In the genomic region with DNA sequence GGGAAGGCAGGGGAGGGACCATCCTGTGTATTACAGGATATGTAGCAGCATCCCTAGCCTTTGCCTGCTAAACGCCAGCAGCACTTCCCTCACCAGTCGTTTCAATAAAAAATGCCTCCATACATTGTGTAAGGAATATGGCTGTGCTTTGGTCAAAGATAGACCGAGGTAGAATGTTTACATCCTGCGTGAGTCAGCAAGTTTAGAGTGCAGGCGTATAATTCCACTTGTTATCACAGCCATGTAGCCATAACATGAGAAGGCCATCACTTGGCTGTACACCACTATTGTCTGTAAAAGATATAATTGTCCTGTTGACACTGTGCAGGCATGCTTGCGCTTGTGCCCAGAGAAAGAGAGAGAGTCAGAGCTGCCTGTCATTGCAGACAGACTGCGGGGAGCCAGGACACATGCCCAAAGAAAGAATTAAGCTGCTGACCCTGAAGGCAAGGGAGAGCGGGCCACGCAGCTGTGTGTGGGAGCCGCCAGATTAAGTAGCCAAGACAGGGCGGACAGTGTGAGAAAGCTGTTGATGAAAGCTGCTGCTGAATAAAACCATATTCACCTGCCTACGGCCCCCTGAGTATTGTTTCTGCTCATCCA, we compare ENCODE assay signal across 14 cellular contexts.
A peak's percentile ranks its signal among the peaks of the same experiment; 100 is the strongest.
DNase-seq lines count a peak whose midpoint lies in the region; ATAC-seq and TF ChIP-seq lines count a peak whose summit lies in the region.
"Had no signal": no experiment of that assay in that cellular context is flagged by ENCODE, and none has a peak within 500 bp of the region (broad histone marks: within the 10 kb centered on the region; RNA-seq: fewer than 3 reads in every experiment).

No MANE protein-coding gene starts in this region.

- H4K20me1 ChIP-seq in osteoblast (ENCODE audit: insufficient read depth, low read length) = no peaks in the 10 kb centered on the region

- no peak for TF ChIP-seq POLR2A in sigmoid colon (IDR thresholded peaks at IDR 0.05)

- H2AFZ ChIP-seq in osteoblast (ENCODE audit: low read length) = no peak overlapping the region
- H2AFZ ChIP-seq: hepatocyte had no signal

- H3K36me3 ChIP-seq in left ventricle myocardium inferior = no peaks in the 10 kb centered on the region
- no peaks in the 10 kb centered on the region for H3K36me3 ChIP-seq in sigmoid colon
- H3K36me3 ChIP-seq in osteoblast (ENCODE audit: insufficient read depth, low read length) = no peaks in the 10 kb centered on the region
- H3K36me3 ChIP-seq: BE2C had no signal

- intact Hi-C loops in left ventricle myocardium inferior (cut with micrococcal nuclease) = no loop called here
- intact Hi-C loops in sigmoid colon (cut with DNase I) = no loop called here

- H3K4me1 ChIP-seq in left ventricle myocardium inferior (peaks cover 44% of the 10 kb centered on the region), sigmoid colon (peaks cover 0 to 29% (median 27%) of the 10 kb centered on the region in 4 donors), foreskin keratinocyte (no peaks in the 10 kb centered on the region), osteoblast (ENCODE audit: insufficient read depth, low read length) (no peaks in the 10 kb centered on the region)
- H3K4me1 ChIP-seq: BE2C, Peyer's patch had no signal

- no peak for ATAC-seq in foreskin keratinocyte

- TF ChIP-seq CTCF in left ventricle myocardium inferior (IDR thresholded peaks at IDR 0.05; ENCODE audit: borderline replicate concordance) = no peak
- TF ChIP-seq CTCF in sigmoid colon (IDR thresholded peaks at IDR 0.05) = no peak
- TF ChIP-seq CTCF in foreskin keratinocyte (conservative IDR thresholded peaks at IDR 0.05) = no peak
- no peak for TF ChIP-seq CTCF in osteoblast (IDR thresholded peaks at IDR 0.05; ENCODE audit: extremely low read depth, low read depth, low read length)

- H3K4me2 ChIP-seq in osteoblast (ENCODE audit: insufficient read depth, low read length) = no peak overlapping the region
- H3K4me2 ChIP-seq: hepatocyte, KMS-11 had no signal

- H3K9me3 ChIP-seq in left ventricle myocardium inferior (replicated peaks) = peaks cover 5% of the 10 kb centered on the region
- no peaks in the 10 kb centered on the region for H3K9me3 ChIP-seq in sigmoid colon
- no peaks in the 10 kb centered on the region for H3K9me3 ChIP-seq in osteoblast (ENCODE audit: low read depth, low read length)
- H3K9me3 ChIP-seq: BE2C, Peyer's patch had no signal

- DNase-seq in NCI-H146 treated with DMSO at 0.1 percent for 48 hours (lab: John Stamatoyannopoulos, UW; ENCODE audit: unreplicated experiment) (peak; percentile 91), NCI-H748 treated with DMSO at 0.1 percent for 48 hours (lab: John Stamatoyannopoulos, UW) (peak; percentile 61), left ventricle myocardium inferior (peak; percentile 42), sigmoid colon (peak; percentile 75), foreskin keratinocyte (no peak), osteoblast (ENCODE audit: insufficient read length, low spot score, missing footprints) (no peak)
- DNase-seq in activated naive CD4-positive, alpha-beta T cell (lab: John Stamatoyannopoulos, UW) = no peak
- DNase-seq: BE2C, NCI-H1436, NCI-H526, Peyer's patch had no signal

- H3K27ac ChIP-seq in left ventricle myocardium inferior (replicated peaks) (peak overlapping the region; percentile 82), sigmoid colon (peak overlapping the region in 2 of 4 donors; percentile 43 to 51), foreskin keratinocyte (no peak overlapping the region), osteoblast (ENCODE audit: low read depth, low read length) (no peak overlapping the region)
- H3K27ac ChIP-seq: hepatocyte, HL-60, KMS-11, Peyer's patch had no signal

- H3K4me3 ChIP-seq in left ventricle myocardium inferior (no peak overlapping the region), sigmoid colon (no peak overlapping the region), osteoblast (ENCODE audit: insufficient read depth, low read length) (no peak overlapping the region)
- H3K4me3 ChIP-seq: hepatocyte, Peyer's patch had no signal

- H3K27me3 ChIP-seq in left ventricle myocardium inferior (ENCODE audit: low read depth) = no peaks in the 10 kb centered on the region
- H3K27me3 ChIP-seq in sigmoid colon = no peaks in the 10 kb centered on the region
- H3K27me3 ChIP-seq in foreskin keratinocyte = peaks cover 33% of the 10 kb centered on the region
- H3K27me3 ChIP-seq in osteoblast (ENCODE audit: insufficient read depth, low read length) = no peaks in the 10 kb centered on the region
- H3K27me3 ChIP-seq: BE2C, hepatocyte, Peyer's patch had no signal

- no peak for TF ChIP-seq EP300 in sigmoid colon (IDR thresholded peaks at IDR 0.05)

- no peaks in the 10 kb centered on the region for H3K79me2 ChIP-seq in osteoblast (ENCODE audit: insufficient read depth, low read length)
- H3K79me2 ChIP-seq: hepatocyte had no signal

- 82 to 89% methylated on average over 12 of the region's 12 CpGs for WGBS in sigmoid colon, 2 donors

Comparison
In these comparisons a context has a peak if more than half of its experiments do, and no peak if none do; other contexts are left out.
1. DNase-seq: peak in NCI-H146 treated with DMSO at 0.1 percent for 48 hours (single experiment), NCI-H748 treated with DMSO at 0.1 percent for 48 hours (single experiment), left ventricle myocardium inferior (single experiment) and sigmoid colon (single experiment); none in foreskin keratinocyte (0 of 2), osteoblast (single experiment) and activated naive CD4-positive, alpha-beta T cell (0 of 4).